34 cellular contexts compared by ENCODE assay signal in the genomic region with DNA sequence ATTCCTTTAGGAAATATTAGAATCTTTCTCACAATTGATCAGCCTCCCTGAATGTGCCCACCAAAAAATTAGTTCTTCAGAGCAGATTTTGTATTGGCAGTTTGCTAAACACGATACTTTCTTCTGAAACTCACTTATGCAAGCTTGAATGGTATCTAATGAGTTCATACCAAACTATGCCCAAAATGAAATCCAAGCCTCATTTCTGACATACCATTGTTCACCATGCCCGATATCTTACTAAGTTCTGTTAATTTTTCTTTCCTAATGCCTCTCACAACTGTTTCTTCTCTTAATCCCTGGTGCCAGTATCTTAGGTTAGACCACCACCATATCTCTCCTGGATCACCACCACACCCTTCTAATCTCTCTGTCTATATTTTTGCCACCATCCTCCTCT.
"Had no signal": no experiment of that assay in that cellular context is flagged by ENCODE, and none has a peak within 500 bp of the region (broad histone marks: within the 10 kb centered on the region; RNA-seq: fewer than 3 reads in every experiment).

No MANE protein-coding gene starts in this region.

- ATAC-seq: activated CD8-positive, alpha-beta T cell treated with anti-CD3 and anti-CD28 coated beads for 36 hours; activated naive CD4-positive, alpha-beta T cell treated with anti-CD3 and anti-CD28 coated beads, Interleukin-2, amount 50 U/mL, for 72 hours; activated T-cell treated with anti-CD3 and anti-CD28 coated beads, Interleukin-2, amount 50 U/mL, for 4 hours; activated T-cell treated with anti-CD3 and anti-CD28 coated beads, Interleukin-2, amount 50 U/mL, for 72 hours; activated T-helper 17 cell treated with anti-CD3 and anti-CD28 coated beads, Interleukin-2, amount 50 U/mL, for 72 hours; body of pancreas had no signal

- H3K27ac ChIP-seq: ascending aorta, body of pancreas, brain microvascular endothelial cell, breast epithelium had no signal

- DNase-seq: activated B cell treated with CpG ODN at 0.5 μM for 24 hours; activated CD4-positive, alpha-beta memory T cell treated with anti-CD3 and anti-CD28 coated beads for 36 hours; activated CD4-positive, alpha-beta T cell treated with anti-CD3 and anti-CD28 coated beads for 4 hours; activated CD4-positive, alpha-beta T cell treated with anti-CD3 and anti-CD28 coated beads, Interleukin-2, amount 10 ng/mL, durations not matched to agents 24 days and 14 days; activated CD4-positive, alpha-beta T cell treated with anti-CD3 and anti-CD28 coated beads, Interleukin-2, amount 50 U/mL, for 1 hour; activated CD4-positive, alpha-beta T cell treated with anti-CD3 and anti-CD28 coated beads, Interleukin-2, amount 50 U/mL, for 4 hours; activated CD4-positive, CD25-positive, alpha-beta regulatory T cell treated with anti-CD3 and anti-CD28 coated beads, Interleukin-2, amount 50 U/mL, for 72 hours; activated CD8-positive, alpha-beta memory T cell treated with anti-CD3 and anti-CD28 coated beads, Interleukin-2, amount 50 U/mL, for 4 hours; activated CD8-positive, alpha-beta T cell treated with anti-CD3 and anti-CD28 coated beads for 36 hours; activated effector memory CD4-positive, alpha-beta T cell treated with anti-CD3 and anti-CD28 coated beads, Interleukin-2, amount 50 U/mL, for 16 hours; activated gamma-delta T cell treated with Interleukin-2 at 50 U/mL for 16 hours; activated naive CD4-positive, alpha-beta T cell; activated naive CD4-positive, alpha-beta T cell treated with anti-CD3 and anti-CD28 coated beads for 36 hours; activated naive CD4-positive, alpha-beta T cell treated with anti-CD3 and anti-CD28 coated beads, Interleukin-2, amount 50 U/mL, for 16 hours; activated naive CD8-positive, alpha-beta T cell treated with anti-CD3 and anti-CD28 coated beads for 36 hours; activated T-cell treated with anti-CD3 and anti-CD28 coated beads for 4 hours; activated T-cell treated with anti-CD3 and anti-CD28 coated beads, Interleukin-2, amount 50 U/mL, for 1 hour; activated T-cell treated with anti-CD3 and anti-CD28 coated beads, Interleukin-2, amount 50 U/mL, for 4 hours; activated T-cell treated with anti-CD3 and anti-CD28 coated beads, Interleukin-2, amount 50 U/mL, for 72 hours; amygdala; anterior cingulate cortex; body of pancreas; brain microvascular endothelial cell; central memory CD4-positive, alpha-beta T cell; T-helper 1 cell; T-helper 2 cell; T-helper 9 cell had no signal

- H3K27me3 Mint-ChIP-seq: activated CD4-positive, alpha-beta memory T cell treated with anti-CD3 and anti-CD28 coated beads for 36 hours; activated CD4-positive, alpha-beta T cell treated with anti-CD3 and anti-CD28 coated beads, Interleukin-2, amount 10 ng/mL, durations not matched to agents 24 days and 14 days; activated CD8-positive, alpha-beta T cell treated with anti-CD3 and anti-CD28 coated beads for 36 hours; activated naive CD8-positive, alpha-beta T cell treated with anti-CD3 and anti-CD28 coated beads for 36 hours; activated T-helper 17 cell treated with anti-CD3 and anti-CD28 coated beads, Interleukin-2, amount 50 U/mL, for 72 hours had no signal

- H3K36me3 Mint-ChIP-seq: activated CD4-positive, alpha-beta memory T cell treated with anti-CD3 and anti-CD28 coated beads for 36 hours; activated naive CD4-positive, alpha-beta T cell treated with anti-CD3 and anti-CD28 coated beads, Interleukin-2, amount 50 U/mL, for 72 hours; activated naive CD8-positive, alpha-beta T cell treated with anti-CD3 and anti-CD28 coated beads for 36 hours had no signal

- H3K27ac Mint-ChIP-seq: activated B cell treated with CpG ODN at 0.5 μM for 24 hours; activated CD4-positive, alpha-beta memory T cell treated with anti-CD3 and anti-CD28 coated beads for 36 hours; activated CD4-positive, alpha-beta T cell treated with anti-CD3 and anti-CD28 coated beads, Interleukin-2, amount 10 ng/mL, durations not matched to agents 24 days and 14 days; activated CD8-positive, alpha-beta T cell treated with anti-CD3 and anti-CD28 coated beads for 36 hours; activated naive CD4-positive, alpha-beta T cell treated with anti-CD3 and anti-CD28 coated beads for 36 hours; activated naive CD4-positive, alpha-beta T cell treated with anti-CD3 and anti-CD28 coated beads, Interleukin-2, amount 50 U/mL, for 72 hours; activated naive CD8-positive, alpha-beta T cell treated with anti-CD3 and anti-CD28 coated beads for 36 hours; activated T-cell treated with anti-CD3 and anti-CD28 coated beads, Interleukin-2, amount 50 U/mL, for 72 hours; activated T-helper 1 cell treated with anti-CD3 and anti-CD28 coated beads, Interleukin-12 subunit alpha, Interleukin-12 subunit beta, Interleukin-2, Interleukin-4 antibody, amounts not matched to agents 30 ng/mL and 10 ng/mL and 1 ng/mL, durations not matched to agents 14 hours and 24 hours and 36 hours; activated T-helper 17 cell treated with anti-CD3 and anti-CD28 coated beads, Interleukin-2, amount 50 U/mL, for 72 hours; T-helper 1 cell treated with Interleukin-12 subunit alpha and Interleukin-12 subunit beta and Interleukin-4 antibody, amounts not matched to agents 30 μg/mL and 1 μg/mL, for 36 hours; T-helper 2 cell treated with Interferon-gamma antibody and Interleukin-4, amounts not matched to agents 5 μg/mL and 100 μg/mL, for 36 hours had no signal

- H3K9me3 ChIP-seq: ascending aorta, body of pancreas, breast epithelium had no signal

- H3K9me3 Mint-ChIP-seq: activated CD4-positive, alpha-beta memory T cell treated with anti-CD3 and anti-CD28 coated beads for 36 hours; activated naive CD4-positive, alpha-beta T cell treated with anti-CD3 and anti-CD28 coated beads for 36 hours; activated T-cell treated with anti-CD3 and anti-CD28 coated beads, Interleukin-2, amount 50 U/mL, for 4 hours; activated T-helper 1 cell treated with anti-CD3 and anti-CD28 coated beads, Interleukin-12 subunit alpha, Interleukin-12 subunit beta, Interleukin-2, Interleukin-4 antibody, amounts not matched to agents 30 ng/mL and 10 ng/mL and 1 ng/mL, durations not matched to agents 14 hours and 24 hours and 36 hours; activated T-helper 17 cell treated with anti-CD3 and anti-CD28 coated beads, Interleukin-2, amount 50 U/mL, for 72 hours; T-helper 1 cell treated with Interleukin-12 subunit alpha and Interleukin-12 subunit beta and Interleukin-4 antibody, amounts not matched to agents 30 μg/mL and 1 μg/mL, for 36 hours had no signal

- H3K4me3 ChIP-seq: ascending aorta, body of pancreas, breast epithelium had no signal

- H3K4me1 ChIP-seq: ascending aorta, breast epithelium had no signal

- H3K27me3 ChIP-seq: ascending aorta, body of pancreas, brain microvascular endothelial cell, breast epithelium had no signal

- H3K4me3 Mint-ChIP-seq: activated B cell treated with CpG ODN at 0.5 μM for 24 hours; activated CD4-positive, alpha-beta memory T cell treated with anti-CD3 and anti-CD28 coated beads for 36 hours; activated CD4-positive, alpha-beta T cell treated with anti-CD3 and anti-CD28 coated beads, Interleukin-2, amount 10 ng/mL, durations not matched to agents 24 days and 14 days; activated CD8-positive, alpha-beta T cell treated with anti-CD3 and anti-CD28 coated beads for 36 hours; activated naive CD4-positive, alpha-beta T cell treated with anti-CD3 and anti-CD28 coated beads for 36 hours; activated naive CD8-positive, alpha-beta T cell treated with anti-CD3 and anti-CD28 coated beads for 36 hours; activated T-cell treated with anti-CD3 and anti-CD28 coated beads, Interleukin-2, amount 50 U/mL, for 4 hours; activated T-cell treated with anti-CD3 and anti-CD28 coated beads, Interleukin-2, amount 50 U/mL, for 72 hours; activated T-helper 1 cell treated with anti-CD3 and anti-CD28 coated beads, Interleukin-12 subunit alpha, Interleukin-12 subunit beta, Interleukin-2, Interleukin-4 antibody, amounts not matched to agents 30 ng/mL and 10 ng/mL and 1 ng/mL, durations not matched to agents 14 hours and 24 hours and 36 hours; activated T-helper 17 cell treated with anti-CD3 and anti-CD28 coated beads, Interleukin-2, amount 50 U/mL, for 72 hours; T-helper 1 cell treated with Interleukin-12 subunit alpha and Interleukin-12 subunit beta and Interleukin-4 antibody, amounts not matched to agents 30 μg/mL and 1 μg/mL, for 36 hours; T-helper 2 cell treated with Interferon-gamma antibody and Interleukin-4, amounts not matched to agents 5 μg/mL and 100 μg/mL, for 36 hours had no signal

- H3K4me1 Mint-ChIP-seq: activated B cell treated with CpG ODN at 0.5 μM for 24 hours; activated CD4-positive, alpha-beta T cell treated with anti-CD3 and anti-CD28 coated beads, Interleukin-2, amount 10 ng/mL, durations not matched to agents 24 days and 14 days; activated naive CD8-positive, alpha-beta T cell treated with anti-CD3 and anti-CD28 coated beads for 36 hours; activated T-helper 17 cell treated with anti-CD3 and anti-CD28 coated beads, Interleukin-2, amount 50 U/mL, for 72 hours had no signal
